Comparison of ENCODE assay signal across 13 cellular contexts in genomic region chr17:3870871-3871306, GRCh38. TPM values are rescaled to one million over a fixed set of nuclear protein-coding genes. Genes with fewer than 3 reads are reported as not detected.
DNase-seq lines count a peak whose midpoint lies in the region; ATAC-seq, FAIRE-seq and TF ChIP-seq lines count a peak whose summit lies in the region.
"Had no signal": no experiment of that assay in that cellular context is flagged by ENCODE, and none has a peak within 500 bp of the region (broad histone marks: within the 10 kb centered on the region; RNA-seq: fewer than 3 reads in every experiment).

No MANE protein-coding gene starts in this region.

- no peaks in the 10 kb centered on the region for H3K27me3 Mint-ChIP-seq in activated CD8-positive, alpha-beta T cell treated with anti-CD3 and anti-CD28 coated beads for 36 hours
- H3K27me3 Mint-ChIP-seq in MCF 10A (ENCODE audit: insufficient read depth, unreplicated experiment), result no peaks in the 10 kb centered on the region
- H3K27me3 Mint-ChIP-seq: CD4-positive, CD25-positive, alpha-beta regulatory T cell had no signal

- BruUV-seq in HepG2 (replicated peaks; lab: Mats Ljungman, UMichigan), result no TSS peak
- BruUV-seq in MCF 10A (replicated peaks; lab: Mats Ljungman, UMichigan), result no TSS peak

- 32% methylated on average over 5 of the region's 11 CpGs for WGBS in right lobe of liver (ENCODE audit: insufficient coverage, low coverage, low lambda C conversion rate, missing lambda C conversion rate)
- WGBS in HepG2 (ENCODE audit: low lambda C conversion rate), result 93% methylated on average over 11 of the region's 11 CpGs
- WGBS in smooth muscle cell (ENCODE audit: low lambda C conversion rate), result 33% methylated on average over 11 of the region's 11 CpGs

- DNase-seq in right lobe of liver (no peak), HepG2 (ENCODE audit: low spot score) (no peak), left ventricle myocardium superior (peak; percentile 45), smooth muscle cell (lab: John Stamatoyannopoulos, UW; ENCODE audit: unreplicated experiment) (no peak), NCI-H524 treated with DMSO at 0.1 percent for 48 hours (lab: John Stamatoyannopoulos, UW) (no peak), MCF 10A (ENCODE audit: unreplicated experiment) (no peak)
- no peak for DNase-seq in activated CD8-positive, alpha-beta T cell treated with anti-CD3 and anti-CD28 coated beads for 36 hours
- DNase-seq: CD4-positive, CD25-positive, alpha-beta regulatory T cell; midbrain; stimulated activated CD4-positive, alpha-beta T cell treated with anti-CD3 and anti-CD28 coated beads, Interleukin-4, amount 100 ng/mL, for 4 hours had no signal

- no peaks in the 10 kb centered on the region for H3F3A ChIP-seq in smooth muscle cell (ENCODE audit: low read depth)

- no peak overlapping the region for H2AFZ ChIP-seq in HepG2 (ENCODE audit: low read length)
- no peak overlapping the region for H2AFZ ChIP-seq in smooth muscle cell (ENCODE audit: low read depth)

- H3K9ac ChIP-seq in HepG2 (ENCODE audit: insufficient read depth, low read depth, low read length) (no peak overlapping the region), smooth muscle cell (ENCODE audit: low read depth) (no peak overlapping the region)

- in situ Hi-C loops in HepG2 (cut with HindIII; ENCODE audit: extremely low pct_ligation_motif_present, low pct_unique_long_range_greater_than_20kb), result no loop called here

- H3K4me1 ChIP-seq in right lobe of liver (no peaks in the 10 kb centered on the region), HepG2 (ENCODE audit: insufficient read depth, low read length) (peaks cover 15% of the 10 kb centered on the region), smooth muscle cell (ENCODE audit: low read depth) (no peaks in the 10 kb centered on the region)
- H3K4me1 ChIP-seq: Peyer's patch had no signal

- H3K9me3 Mint-ChIP-seq in activated CD8-positive, alpha-beta T cell treated with anti-CD3 and anti-CD28 coated beads for 36 hours, result no peaks in the 10 kb centered on the region
- H3K9me3 Mint-ChIP-seq in MCF 10A (ENCODE audit: unreplicated experiment), result no peaks in the 10 kb centered on the region
- H3K9me3 Mint-ChIP-seq: CD4-positive, CD25-positive, alpha-beta regulatory T cell had no signal

- H3K4me1 Mint-ChIP-seq in activated CD8-positive, alpha-beta T cell treated with anti-CD3 and anti-CD28 coated beads for 36 hours (ENCODE audit: low read depth), result peaks cover 5% of the 10 kb centered on the region
- no peaks in the 10 kb centered on the region for H3K4me1 Mint-ChIP-seq in MCF 10A (ENCODE audit: insufficient read depth, unreplicated experiment)
- H3K4me1 Mint-ChIP-seq: CD4-positive, CD25-positive, alpha-beta regulatory T cell had no signal

- intact Hi-C loops in right lobe of liver (cut with DNase I) (no loop called here), HepG2 (cut with micrococcal nuclease; ENCODE audit: unreplicated experiment) (no loop called here), left ventricle myocardium superior (cut with micrococcal nuclease) (loop anchor here (10.0 kb wide), 1 partner anchor 124 kb away; no protein-coding TSS in a partner anchor), MCF 10A (cut with micrococcal nuclease) (no loop called here)
- intact Hi-C loops in activated CD8-positive, alpha-beta T cell treated with anti-CD3 and anti-CD28 coated beads for 36 hours (cut with micrococcal nuclease), result no loop called here

- no peaks in the 10 kb centered on the region for H3K79me2 ChIP-seq in HepG2 (ENCODE audit: insufficient read depth, low read length)
- H3K79me2 ChIP-seq in smooth muscle cell (ENCODE audit: low read depth), result no peaks in the 10 kb centered on the region

- TF ChIP-seq EP300 in HepG2 (IDR thresholded peaks at IDR 0.05; ENCODE audit: low read depth in 2 of 2, low read length in 2 of 2) (no peak), HepG2 (CRISPR knock-in tag; IDR thresholded peaks at IDR 0.05; ENCODE audit: borderline replicate concordance) (no peak)

- no peak for TF ChIP-seq POLR2A in right lobe of liver (IDR thresholded peaks at IDR 0.05)
- no peak for TF ChIP-seq POLR2A in HepG2 (IDR thresholded peaks at IDR 0.05; ENCODE audit: insufficient read depth in 1 of 2, low read depth in 2 of 2, low read length in 2 of 2)

- H3K4me3 ChIP-seq in right lobe of liver (no peak overlapping the region), HepG2 (replicated peaks in 1 of 3; ENCODE audit: insufficient read depth in 1 of 3, low read depth in 2 of 3, low read length in 3 of 3) (no peak overlapping the region), smooth muscle cell (no peak overlapping the region)
- H3K4me3 ChIP-seq: Peyer's patch had no signal

- no peak for FAIRE-seq in HepG2 (lab: Jason Lieb, UNC)

- H3K27me3 ChIP-seq in right lobe of liver (no peaks in the 10 kb centered on the region), HepG2 (ENCODE audit: control insufficient read depth in 1 of 2, insufficient read depth in 2 of 2, low read length in 2 of 2) (no peaks in the 10 kb centered on the region), smooth muscle cell (ENCODE audit: low read depth) (no peaks in the 10 kb centered on the region)
- H3K27me3 ChIP-seq: Peyer's patch had no signal

- H3K27ac Mint-ChIP-seq in activated CD8-positive, alpha-beta T cell treated with anti-CD3 and anti-CD28 coated beads for 36 hours, result peak overlapping the region; percentile 52
- no peak overlapping the region for H3K27ac Mint-ChIP-seq in MCF 10A (ENCODE audit: low read depth, unreplicated experiment)
- H3K27ac Mint-ChIP-seq: CD4-positive, CD25-positive, alpha-beta regulatory T cell had no signal

- POLR2A ChIA-PET in HepG2 (lab: Yijun Ruan, JAX), result no interaction called here
- POLR2A ChIA-PET in activated CD8-positive, alpha-beta T cell treated with anti-CD3 and anti-CD28 coated beads for 36 hours (lab: Charles Lee), result interaction anchor here (0.7 kb wide), 1 partner anchor 135 kb away, joined by 3 read pairs; no protein-coding TSS in a partner anchor
- POLR2A ChIA-PET in MCF 10A (lab: Yijun Ruan, JAX), result no interaction called here

- H3K4me2 ChIP-seq in HepG2 (ENCODE audit: low read depth, low read length) (no peak overlapping the region), smooth muscle cell (no peak overlapping the region)

- H3K27ac ChIP-seq in right lobe of liver (no peak overlapping the region), HepG2 (ENCODE audit: extremely low read length, insufficient read depth, low read length) (no peak overlapping the region), smooth muscle cell (ENCODE audit: low read depth) (no peak overlapping the region)
- H3K27ac ChIP-seq: epithelial cell of prostate had no signal

- ATAC-seq in right lobe of liver, result peak in 3 of 4 donors; percentile 18 to 44 (median 41)
- no peak for ATAC-seq in HepG2
- no peak for ATAC-seq in activated CD8-positive, alpha-beta T cell treated with anti-CD3 and anti-CD28 coated beads for 36 hours
- ATAC-seq in left ventricle myocardium superior, result peak; percentile 69
- ATAC-seq in GM19035 (IDR thresholded peaks at IDR 0.05; ENCODE audit: unreplicated experiment), result no peak

- H3K4me3 Mint-ChIP-seq in activated CD8-positive, alpha-beta T cell treated with anti-CD3 and anti-CD28 coated beads for 36 hours, result no peak overlapping the region
- H3K4me3 Mint-ChIP-seq in MCF 10A (ENCODE audit: unreplicated experiment), result no peak overlapping the region
- H3K4me3 Mint-ChIP-seq: CD4-positive, CD25-positive, alpha-beta regulatory T cell had no signal

- CTCF ChIA-PET in HepG2 (lab: Yijun Ruan, JAX; ENCODE audit: low intra/inter-chr PET ratio, low total read pairs) (no interaction called here), MCF 10A (lab: Yijun Ruan, JAX) (no interaction called here)
- CTCF ChIA-PET in activated CD8-positive, alpha-beta T cell treated with anti-CD3 and anti-CD28 coated beads for 36 hours (lab: Charles Lee), result no interaction called here

- H3K9me3 ChIP-seq in right lobe of liver, result no peaks in the 10 kb centered on the region
- H3K9me3 ChIP-seq in HepG2 (ENCODE audit: low read length), result no peaks in the 10 kb centered on the region
- H3K9me3 ChIP-seq in smooth muscle cell (replicated peaks; ENCODE audit: low read depth), result no peaks in the 10 kb centered on the region
- H3K9me3 ChIP-seq: Peyer's patch had no signal

- H3K36me3 Mint-ChIP-seq in activated CD8-positive, alpha-beta T cell treated with anti-CD3 and anti-CD28 coated beads for 36 hours (ENCODE audit: low read depth), result peaks cover 12% of the 10 kb centered on the region
- H3K36me3 Mint-ChIP-seq in MCF 10A (ENCODE audit: insufficient read depth, unreplicated experiment), result peaks cover 68% of the 10 kb centered on the region

- H4K20me1 ChIP-seq in HepG2 (ENCODE audit: insufficient read depth, low read length) (no peaks in the 10 kb centered on the region), smooth muscle cell (ENCODE audit: low read depth) (no peaks in the 10 kb centered on the region)

- no peak for TF ChIP-seq RAD21 in HepG2 (CRISPR knock-in tag; IDR thresholded peaks at IDR 0.05)

- H3K36me3 ChIP-seq in right lobe of liver, result no peaks in the 10 kb centered on the region
- peaks cover 0 to 2% of the 10 kb centered on the region in 2 experiments; a peak in 1 of 5 replicates for H3K36me3 ChIP-seq in HepG2 (replicated peaks in 1 of 2; ENCODE audit: control insufficient read depth in 1 of 2, insufficient read depth in 2 of 2, low read length in 2 of 2)
- no peaks in the 10 kb centered on the region for H3K36me3 ChIP-seq in smooth muscle cell (ENCODE audit: low read depth)

- TF ChIP-seq CTCF in right lobe of liver (IDR thresholded peaks at IDR 0.05) (no peak), HepG2 (CRISPR knock-in tag; IDR thresholded peaks at IDR 0.05) (no peak), smooth muscle cell (IDR thresholded peaks at IDR 0.05; ENCODE audit: borderline replicate concordance, insufficient read depth, poor library complexity, severe bottlenecking) (no peak), MCF 10A (IDR thresholded peaks at IDR 0.05; ENCODE audit: unreplicated experiment) (no peak)
- no peak for TF ChIP-seq CTCF in activated CD8-positive, alpha-beta T cell treated with anti-CD3 and anti-CD28 coated beads for 36 hours (IDR thresholded peaks at IDR 0.05)

RNA-seq across cellular contexts. Expression of gene CAMKK1, which starts 22.0 kb away (rescaled TPM):
- total RNA-seq in right lobe of liver, result 1 to 10 TPM in 2 of 6 experiments, under 1 TPM in 4; 0.35 to 1.1 (median 0.47) TPM
- total RNA-seq in HepG2 (2016; rRNA removed; fragmentation: Illumina TruSeq; extraction: Trizol), result 0.83 and 1.5 TPM in 2 replicates
- 0.09 and 0.20 TPM in 2 replicates for total RNA-seq in HepG2 (2016; cell fraction: cytosol; rRNA removed; fragmentation: Illumina TruSeq; extraction: Trizol; ENCODE audit: low read depth)
- 0.85 and 1.3 TPM in 2 replicates for total RNA-seq in HepG2 (2016; cell fraction: insoluble cytoplasmic fraction; rRNA removed; fragmentation: Illumina TruSeq; extraction: Trizol)
- 0.62 and 0.65 TPM in 2 replicates for total RNA-seq in HepG2 (2016; cell fraction: membrane; rRNA removed; fragmentation: Illumina TruSeq; extraction: Trizol)
- total RNA-seq in HepG2 (2016; cell fraction: nucleus; rRNA removed; fragmentation: Illumina TruSeq; extraction: Trizol), result 1.3 and 1.8 TPM in 2 replicates
- polyA plus RNA-seq in HepG2 (2011; rRNA removed), result 1.6 and 2.1 TPM in 2 replicates
- polyA plus RNA-seq in HepG2 (2011; cell fraction: cytosol; rRNA removed), result 1.1 TPM in 2 replicates
- 6.4 and 7.0 TPM in 2 replicates for polyA plus RNA-seq in HepG2 (2011; cell fraction: nucleus; rRNA removed)
- polyA plus RNA-seq in HepG2 (2012), result 1.1 and 1.4 TPM in 2 replicates
- polyA plus RNA-seq in HepG2 (2016; cell fraction: cytosol; fragmentation: Illumina TruSeq; extraction: Trizol; ENCODE audit: low read depth), result 0.11 and 0.17 TPM in 2 replicates
- 0.91 and 0.97 TPM in 2 replicates for polyA plus RNA-seq in HepG2 (2016; cell fraction: insoluble cytoplasmic fraction; fragmentation: Illumina TruSeq; extraction: Trizol; ENCODE audit: low read depth)
- 0.35 and 0.49 TPM in 2 replicates for polyA plus RNA-seq in HepG2 (2016; cell fraction: membrane; fragmentation: Illumina TruSeq; extraction: Trizol; ENCODE audit: low read depth)
- polyA plus RNA-seq in HepG2 (2016; cell fraction: nucleus; fragmentation: Illumina TruSeq; extraction: Trizol; ENCODE audit: insufficient read depth, low read depth), result 3.4 and 4.1 TPM in 2 replicates
- polyA minus RNA-seq in HepG2 (2011; rRNA and poly(A)+ RNA removed; ENCODE audit: low replicate concordance), result 2.5 and 40.0 TPM in 2 replicates
- polyA minus RNA-seq in HepG2 (2011; cell fraction: cytosol; rRNA and poly(A)+ RNA removed), result 0.20 and 0.62 TPM in 2 replicates
- 1.5 and 2.2 TPM in 2 replicates for polyA minus RNA-seq in HepG2 (2011; cell fraction: nucleus; rRNA and poly(A)+ RNA removed)
- total RNA-seq in activated CD8-positive, alpha-beta T cell treated with anti-CD3 and anti-CD28 coated beads for 36 hours, result 1 to 10 TPM; 6.7 to 6.9 TPM
- total RNA-seq in left ventricle myocardium superior, result 3.4 TPM
- 6.3 and 8.8 TPM in 2 replicates for total RNA-seq in smooth muscle cell
- 7.7 and 8.1 TPM in 2 replicates for polyA plus RNA-seq in smooth muscle cell
- total RNA-seq in MCF 10A (2022), result 3.8 and 4.3 TPM in 2 replicates

RNA-seq across cellular contexts. Expression of gene NCBP3, which starts 24.8 kb away (rescaled TPM):
- total RNA-seq in right lobe of liver, result 10 to 100 TPM in 4 of 6 experiments, 1 to 10 TPM in 2; 8.6 to 15.1 (median 10.5) TPM
- 20.6 and 24.8 TPM in 2 replicates for total RNA-seq in HepG2 (2016; rRNA removed; fragmentation: Illumina TruSeq; extraction: Trizol)
- total RNA-seq in HepG2 (2016; cell fraction: cytosol; rRNA removed; fragmentation: Illumina TruSeq; extraction: Trizol; ENCODE audit: low read depth), result 3.9 and 4.8 TPM in 2 replicates
- 21.8 and 23.5 TPM in 2 replicates for total RNA-seq in HepG2 (2016; cell fraction: insoluble cytoplasmic fraction; rRNA removed; fragmentation: Illumina TruSeq; extraction: Trizol)
- total RNA-seq in HepG2 (2016; cell fraction: membrane; rRNA removed; fragmentation: Illumina TruSeq; extraction: Trizol), result 7.8 and 9.5 TPM in 2 replicates
- 30.1 and 35.2 TPM in 2 replicates for total RNA-seq in HepG2 (2016; cell fraction: nucleus; rRNA removed; fragmentation: Illumina TruSeq; extraction: Trizol)
- 16.6 and 19.5 TPM in 2 replicates for polyA plus RNA-seq in HepG2 (2011; rRNA removed)
- 4.6 and 5.5 TPM in 2 replicates for polyA plus RNA-seq in HepG2 (2011; cell fraction: cytosol; rRNA removed)
- polyA plus RNA-seq in HepG2 (2011; cell fraction: nucleus; rRNA removed), result 27.4 and 36.6 TPM in 2 replicates
- polyA plus RNA-seq in HepG2 (2012), result 22.5 and 26.0 TPM in 2 replicates
- 1.2 and 1.9 TPM in 2 replicates for polyA plus RNA-seq in HepG2 (2016; cell fraction: cytosol; fragmentation: Illumina TruSeq; extraction: Trizol; ENCODE audit: low read depth)
- 22.8 and 23.0 TPM in 2 replicates for polyA plus RNA-seq in HepG2 (2016; cell fraction: insoluble cytoplasmic fraction; fragmentation: Illumina TruSeq; extraction: Trizol; ENCODE audit: low read depth)
- polyA plus RNA-seq in HepG2 (2016; cell fraction: membrane; fragmentation: Illumina TruSeq; extraction: Trizol; ENCODE audit: low read depth), result 4.1 and 4.3 TPM in 2 replicates
- polyA plus RNA-seq in HepG2 (2016; cell fraction: nucleus; fragmentation: Illumina TruSeq; extraction: Trizol; ENCODE audit: insufficient read depth, low read depth), result 77.0 and 80.1 TPM in 2 replicates
- 8.7 and 10.7 TPM in 2 replicates for polyA minus RNA-seq in HepG2 (2011; rRNA and poly(A)+ RNA removed; ENCODE audit: low replicate concordance)
- 3.4 and 5.1 TPM in 2 replicates for polyA minus RNA-seq in HepG2 (2011; cell fraction: cytosol; rRNA and poly(A)+ RNA removed)
- polyA minus RNA-seq in HepG2 (2011; cell fraction: nucleus; rRNA and poly(A)+ RNA removed), result 42.4 and 49.2 TPM in 2 replicates
- 10 to 100 TPM; 34.7 to 41.1 TPM for total RNA-seq in activated CD8-positive, alpha-beta T cell treated with anti-CD3 and anti-CD28 coated beads for 36 hours
- 17.8 TPM for total RNA-seq in left ventricle myocardium superior
- total RNA-seq in smooth muscle cell, result 28.3 and 30.0 TPM in 2 replicates
- 30.7 and 32.4 TPM in 2 replicates for polyA plus RNA-seq in smooth muscle cell
- total RNA-seq in MCF 10A (2022), result 47.1 and 52.5 TPM in 2 replicates

RNA-seq across cellular contexts. Expression of gene P2RX1, which starts 45.4 kb away (rescaled TPM):
- under 1 TPM in 5 of 6 experiments, not detected in 1; 0.50 to 0.78 (median 0.58) TPM for total RNA-seq in right lobe of liver
- 0.04 TPM in 1 of 2 replicates, not detected in the other for total RNA-seq in HepG2 (2016; rRNA removed; fragmentation: Illumina TruSeq; extraction: Trizol)
- not detected in 2 replicates for total RNA-seq in HepG2 (2016; cell fraction: cytosol; rRNA removed; fragmentation: Illumina TruSeq; extraction: Trizol; ENCODE audit: low read depth)
- total RNA-seq in HepG2 (2016; cell fraction: insoluble cytoplasmic fraction; rRNA removed; fragmentation: Illumina TruSeq; extraction: Trizol), result 0.04 TPM in 1 of 2 replicates, not detected in the other
- total RNA-seq in HepG2 (2016; cell fraction: membrane; rRNA removed; fragmentation: Illumina TruSeq; extraction: Trizol), result not detected in 2 replicates
- 0.12 TPM in 1 of 2 replicates, not detected in the other for total RNA-seq in HepG2 (2016; cell fraction: nucleus; rRNA removed; fragmentation: Illumina TruSeq; extraction: Trizol)
- 0.50 and 0.84 TPM in 2 replicates for polyA plus RNA-seq in HepG2 (2011; rRNA removed)
- polyA plus RNA-seq in HepG2 (2011; cell fraction: cytosol; rRNA removed), result 0.12 and 0.33 TPM in 2 replicates
- polyA plus RNA-seq in HepG2 (2011; cell fraction: nucleus; rRNA removed), result 2.2 and 2.3 TPM in 2 replicates
- 0.20 and 0.44 TPM in 2 replicates for polyA plus RNA-seq in HepG2 (2012)
- not detected in 2 replicates for polyA plus RNA-seq in HepG2 (2016; cell fraction: cytosol; fragmentation: Illumina TruSeq; extraction: Trizol; ENCODE audit: low read depth)
- polyA plus RNA-seq in HepG2 (2016; cell fraction: insoluble cytoplasmic fraction; fragmentation: Illumina TruSeq; extraction: Trizol; ENCODE audit: low read depth), result not detected in 2 replicates
- polyA plus RNA-seq in HepG2 (2016; cell fraction: membrane; fragmentation: Illumina TruSeq; extraction: Trizol; ENCODE audit: low read depth), result not detected in 2 replicates
- polyA plus RNA-seq in HepG2 (2016; cell fraction: nucleus; fragmentation: Illumina TruSeq; extraction: Trizol; ENCODE audit: insufficient read depth, low read depth), result 0.15 TPM in 1 of 2 replicates, not detected in the other
- polyA minus RNA-seq in HepG2 (2011; rRNA and poly(A)+ RNA removed; ENCODE audit: low replicate concordance), result 0.19 and 0.34 TPM in 2 replicates
- polyA minus RNA-seq in HepG2 (2011; cell fraction: cytosol; rRNA and poly(A)+ RNA removed), result 0.18 TPM in 1 of 2 replicates, not detected in the other
- 0.39 and 0.62 TPM in 2 replicates for polyA minus RNA-seq in HepG2 (2011; cell fraction: nucleus; rRNA and poly(A)+ RNA removed)
- total RNA-seq in activated CD8-positive, alpha-beta T cell treated with anti-CD3 and anti-CD28 coated beads for 36 hours, result 1 to 10 TPM in 1 of 2 experiments, under 1 TPM in 1; 0.43 to 1.7 TPM
- 0.17 TPM for total RNA-seq in left ventricle myocardium superior
- 1.3 and 2.4 TPM in 2 replicates for total RNA-seq in smooth muscle cell
- polyA plus RNA-seq in smooth muscle cell, result 0.47 and 3.2 TPM in 2 replicates
- total RNA-seq in MCF 10A (2022), result not detected in 2 replicates
- polyA plus RNA-seq: CD4-positive, CD25-positive, alpha-beta regulatory T cell had no signal

Comparison
In these comparisons a context has a peak if more than half of its experiments do, and no peak if none do; other contexts are left out.
1. ATAC-seq: peak in right lobe of liver (3 of 4) and left ventricle myocardium superior (single experiment); none in HepG2 (single experiment), activated CD8-positive, alpha-beta T cell treated with anti-CD3 and anti-CD28 coated beads for 36 hours (single experiment) and GM19035 (single experiment).